In the genomic region with DNA sequence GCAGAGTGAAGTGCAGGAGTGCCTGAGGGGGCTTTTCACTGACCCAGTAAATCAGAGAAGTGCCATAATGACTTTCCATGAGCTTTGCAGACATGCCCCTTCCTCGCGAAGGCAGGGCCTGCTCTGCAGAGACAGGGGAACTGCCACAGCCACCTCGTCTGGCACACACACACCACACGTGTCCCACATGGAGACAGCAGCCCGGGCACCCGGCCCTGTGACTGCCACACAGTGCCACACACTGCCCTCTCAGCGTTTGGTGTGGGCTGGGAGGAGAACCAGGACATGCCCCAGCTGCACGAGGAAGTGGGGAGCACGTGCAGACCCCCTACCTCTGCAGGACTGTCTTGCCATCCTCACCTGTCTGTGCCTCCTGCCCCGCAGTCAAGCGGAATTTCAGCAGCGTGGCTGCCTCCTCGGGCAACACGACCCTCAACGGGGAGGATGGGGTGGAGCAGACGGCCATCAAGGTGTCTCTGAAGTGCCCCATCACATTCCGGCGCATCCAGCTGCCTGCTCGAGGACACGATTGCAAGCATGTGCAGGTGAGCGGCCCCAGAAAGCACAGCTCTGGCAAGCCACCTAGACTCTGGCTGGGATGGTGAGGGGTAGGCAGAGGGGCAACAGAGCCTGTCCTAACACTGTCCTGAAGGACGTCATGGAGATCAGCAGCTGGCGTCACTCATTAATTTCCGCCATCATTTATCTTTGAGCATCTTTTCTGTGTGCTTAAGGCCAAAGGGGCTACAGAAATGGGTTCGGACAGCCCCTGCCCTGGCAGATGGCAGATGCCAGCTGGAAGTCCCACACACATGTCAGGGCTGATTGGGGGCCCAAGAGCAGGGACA, we compare ENCODE assay signal across 2 cellular contexts.
TF ChIP-seq lines count a peak whose summit lies in the region.

No MANE protein-coding gene starts in this region.

TF ChIP-seq in HepG2, 621 proteins besides CTCF, POLR2A, EP300 and RAD21:
- TF ChIP-seq DRAP1 (CRISPR knock-in tag; IDR thresholded peaks at IDR 0.05) (no peak), ZNF333 (CRISPR knock-in tag; IDR thresholded peaks at IDR 0.05; ENCODE audit: borderline replicate concordance) (no peak), MED13 (CRISPR knock-in tag; IDR thresholded peaks at IDR 0.05) (no peak), ZNF687 (CRISPR knock-in tag; IDR thresholded peaks at IDR 0.05) (0 out of 2 replicates have a peak, but pooled peaks have one; percentile 17), AGO2 (optimal IDR thresholded peaks at IDR 0.05; ENCODE audit: low read depth, low read length) (peak; percentile 47), XRCC5 (optimal IDR thresholded peaks at IDR 0.05; ENCODE audit: low read length) (no peak), ZNF777 (CRISPR knock-in tag; IDR thresholded peaks at IDR 0.05) (no peak), ZNF446 (CRISPR knock-in tag; IDR thresholded peaks at IDR 0.05) (no peak), RBM22 (optimal IDR thresholded peaks at IDR 0.05; ENCODE audit: low read length) (peak; percentile 82), U2AF2 (IDR thresholded peaks at IDR 0.05; ENCODE audit: low read depth, low read length) (no peak), RBM39 (IDR thresholded peaks at IDR 0.05; ENCODE audit: low read depth, low read length, poor library complexity, severe bottlenecking) (no peak), SNAPC5 (CRISPR knock-in tag; IDR thresholded peaks at IDR 0.05; ENCODE audit: borderline replicate concordance) (no peak)

TF ChIP-seq in GM12878, 131 proteins besides CTCF, POLR2A, EP300 and RAD21:
- TF ChIP-seq CREB1 (IDR thresholded peaks at IDR 0.05; ENCODE audit: low read depth) (no peak), ZNF274 (IDR thresholded peaks at IDR 0.05; ENCODE audit: insufficient read depth, insufficient read length) (no peak), POLR2AphosphoS2 (IDR thresholded peaks at IDR 0.05; ENCODE audit: low read depth, low read length) (no peak), MYB (IDR thresholded peaks at IDR 0.05; ENCODE audit: borderline replicate concordance, low read depth, low read length) (no peak), CHD2 (IDR thresholded peaks at IDR 0.05; ENCODE audit: borderline replicate concordance, low read depth, low read length) (no peak), TAF1 (IDR thresholded peaks at IDR 0.05; ENCODE audit: borderline replicate concordance, low read depth, low read length) (no peak), EED (IDR thresholded peaks at IDR 0.05; ENCODE audit: low read depth) (no peak), ASH2L (IDR thresholded peaks at IDR 0.05; ENCODE audit: borderline replicate concordance, low read depth) (no peak)
- TF ChIP-seq, protein P1, sequence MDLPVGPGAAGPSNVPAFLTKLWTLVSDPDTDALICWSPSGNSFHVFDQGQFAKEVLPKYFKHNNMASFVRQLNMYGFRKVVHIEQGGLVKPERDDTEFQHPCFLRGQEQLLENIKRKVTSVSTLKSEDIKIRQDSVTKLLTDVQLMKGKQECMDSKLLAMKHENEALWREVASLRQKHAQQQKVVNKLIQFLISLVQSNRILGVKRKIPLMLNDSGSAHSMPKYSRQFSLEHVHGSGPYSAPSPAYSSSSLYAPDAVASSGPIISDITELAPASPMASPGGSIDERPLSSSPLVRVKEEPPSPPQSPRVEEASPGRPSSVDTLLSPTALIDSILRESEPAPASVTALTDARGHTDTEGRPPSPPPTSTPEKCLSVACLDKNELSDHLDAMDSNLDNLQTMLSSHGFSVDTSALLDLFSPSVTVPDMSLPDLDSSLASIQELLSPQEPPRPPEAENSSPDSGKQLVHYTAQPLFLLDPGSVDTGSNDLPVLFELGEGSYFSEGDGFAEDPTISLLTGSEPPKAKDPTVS (IDR thresholded peaks at IDR 0.05; ENCODE audit: low read depth, low read length), result no peak
TF ChIP-seq in GM12878: peak in this region for 0.
